33 cellular contexts compared by ENCODE assay signal in the genomic region with DNA sequence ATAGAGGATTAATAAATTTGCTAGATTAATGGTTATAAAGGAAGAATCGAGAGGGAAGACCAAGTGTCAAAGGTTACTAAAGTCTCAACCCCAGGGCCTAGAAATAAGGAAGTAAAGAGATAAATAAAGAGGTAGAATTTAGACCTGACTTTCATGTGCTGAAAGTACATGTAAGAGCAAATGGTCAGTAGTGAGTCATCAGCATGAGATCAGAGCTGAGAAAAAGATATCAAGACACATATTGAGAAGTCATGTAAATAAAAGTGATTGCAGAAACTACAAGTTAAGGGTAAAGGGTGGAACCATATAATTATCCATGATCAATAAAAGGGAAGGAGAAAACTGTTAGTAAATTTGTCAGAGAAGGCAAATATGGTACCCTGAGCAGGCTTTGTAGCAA. TPM values are rescaled to one million over a fixed set of nuclear protein-coding genes. Genes with fewer than 3 reads are reported as not detected.
"Had no signal": no experiment of that assay in that cellular context is flagged by ENCODE, and none has a peak within 500 bp of the region (broad histone marks: within the 10 kb centered on the region; RNA-seq: fewer than 3 reads in every experiment).

No MANE protein-coding gene starts in this region.

- H3K9me3 ChIP-seq: colonic mucosa, esophagus squamous epithelium, neutrophil, ovary, prostate gland, tibial nerve had no signal

- H3K4me3 ChIP-seq: colonic mucosa, esophagus squamous epithelium, heart left ventricle, ovary, prostate gland, stomach, suprapubic skin, tibial nerve had no signal

- H3K9me3 Mint-ChIP-seq: activated CD4-positive, alpha-beta T cell treated with anti-CD3 and anti-CD28 coated beads, Interleukin-2, amount 10 ng/mL, durations not matched to agents 7 days and 5 days; T-helper 1 cell treated with Interleukin-12 subunit alpha and Interleukin-12 subunit beta and Interleukin-4 antibody, amounts not matched to agents 30 μg/mL and 1 μg/mL, for 36 hours had no signal

- H3K36me3 ChIP-seq: colonic mucosa, esophagus squamous epithelium, heart left ventricle, neutrophil, ovary, prostate gland, stomach, suprapubic skin, tibial nerve, WERI-Rb-1 had no signal

- H3K4me1 ChIP-seq: colonic mucosa, esophagus squamous epithelium, heart left ventricle, prostate gland, stomach, suprapubic skin, tibial nerve had no signal

- H3K4me1 Mint-ChIP-seq: activated CD4-positive, alpha-beta T cell treated with anti-CD3 and anti-CD28 coated beads, Interleukin-2, amount 10 ng/mL, durations not matched to agents 7 days and 5 days; activated CD8-positive, alpha-beta memory T cell treated with anti-CD3 and anti-CD28 coated beads, Interleukin-2, amount 10 ng/mL, durations not matched to agents 7 days and 5 days; activated naive CD8-positive, alpha-beta T cell treated with anti-CD3 and anti-CD28 coated beads, Interleukin-2, amount 50 U/mL, for 24 hours; central memory CD8-positive, alpha-beta T cell; nephron; stimulated activated memory B cell treated with anti-CD40 and anti-IgM and Interleukin-4, amounts not matched to agents 10 μg/mL and 1 μg/mL and 100 μg/mL, for 72 hours had no signal

- ATAC-seq: activated CD8-positive, alpha-beta memory T cell treated with anti-CD3 and anti-CD28 coated beads, Interleukin-2, amount 10 ng/mL, durations not matched to agents 7 days and 5 days; activated CD8-positive, alpha-beta T cell treated with anti-CD3 and anti-CD28 coated beads for 36 hours; activated naive CD8-positive, alpha-beta T cell treated with anti-CD3 and anti-CD28 coated beads, Interleukin-2, amount 50 U/mL, for 24 hours; heart left ventricle; left colon; right cardiac atrium; stimulated activated memory B cell treated with anti-CD40 and anti-IgM and Interleukin-4, amounts not matched to agents 10 μg/mL and 1 μg/mL and 100 μg/mL, for 72 hours had no signal

- H3K36me3 Mint-ChIP-seq: activated CD8-positive, alpha-beta memory T cell treated with anti-CD3 and anti-CD28 coated beads, Interleukin-2, amount 10 ng/mL, durations not matched to agents 7 days and 5 days; stimulated activated memory B cell treated with anti-CD40 and anti-IgM and Interleukin-4, amounts not matched to agents 10 μg/mL and 1 μg/mL and 100 μg/mL, for 72 hours had no signal

- H3K4me3 Mint-ChIP-seq: activated CD4-positive, alpha-beta T cell treated with anti-CD3 and anti-CD28 coated beads, Interleukin-2, amount 10 ng/mL, durations not matched to agents 7 days and 5 days; activated CD8-positive, alpha-beta memory T cell treated with anti-CD3 and anti-CD28 coated beads, Interleukin-2, amount 10 ng/mL, durations not matched to agents 7 days and 5 days; activated CD8-positive, alpha-beta T cell treated with anti-CD3 and anti-CD28 coated beads for 36 hours; activated naive CD8-positive, alpha-beta T cell treated with anti-CD3 and anti-CD28 coated beads, Interleukin-2, amount 50 U/mL, for 24 hours; central memory CD8-positive, alpha-beta T cell; nephron; stimulated activated memory B cell treated with anti-CD40 and anti-IgM and Interleukin-4, amounts not matched to agents 10 μg/mL and 1 μg/mL and 100 μg/mL, for 72 hours; T-helper 1 cell treated with Interleukin-12 subunit alpha and Interleukin-12 subunit beta and Interleukin-4 antibody, amounts not matched to agents 30 μg/mL and 1 μg/mL, for 36 hours had no signal

- H3K27ac ChIP-seq: colonic mucosa, esophagus squamous epithelium, heart left ventricle, neutrophil, ovary, prostate gland, stomach, suprapubic skin, tibial nerve, WERI-Rb-1 had no signal

- H3K27me3 Mint-ChIP-seq: activated CD8-positive, alpha-beta memory T cell treated with anti-CD3 and anti-CD28 coated beads, Interleukin-2, amount 10 ng/mL, durations not matched to agents 7 days and 5 days; central memory CD8-positive, alpha-beta T cell had no signal

- H3K27ac Mint-ChIP-seq: activated CD4-positive, alpha-beta T cell treated with anti-CD3 and anti-CD28 coated beads, Interleukin-2, amount 10 ng/mL, durations not matched to agents 7 days and 5 days; activated CD8-positive, alpha-beta memory T cell treated with anti-CD3 and anti-CD28 coated beads, Interleukin-2, amount 10 ng/mL, durations not matched to agents 7 days and 5 days; activated CD8-positive, alpha-beta T cell treated with anti-CD3 and anti-CD28 coated beads for 36 hours; activated naive CD8-positive, alpha-beta T cell treated with anti-CD3 and anti-CD28 coated beads, Interleukin-2, amount 50 U/mL, for 24 hours; nephron; stimulated activated memory B cell treated with anti-CD40 and anti-IgM and Interleukin-4, amounts not matched to agents 10 μg/mL and 1 μg/mL and 100 μg/mL, for 72 hours; T-helper 1 cell treated with Interleukin-12 subunit alpha and Interleukin-12 subunit beta and Interleukin-4 antibody, amounts not matched to agents 30 μg/mL and 1 μg/mL, for 36 hours had no signal

- H3K27me3 ChIP-seq: colonic mucosa, esophagus squamous epithelium, heart left ventricle, neutrophil, ovary, stomach, suprapubic skin, tibial nerve had no signal

- DNase-seq: activated CD4-positive, alpha-beta T cell treated with anti-CD3 and anti-CD28 coated beads, Interleukin-2, amount 10 ng/mL, durations not matched to agents 7 days and 5 days; activated CD4-positive, CD25-positive, alpha-beta regulatory T cell treated with anti-CD3 and anti-CD28 coated beads, Interleukin-2, amount 50 U/mL, for 72 hours; activated CD8-positive, alpha-beta memory T cell treated with anti-CD3 and anti-CD28 coated beads, Interleukin-2, amount 10 ng/mL, durations not matched to agents 7 days and 5 days; activated CD8-positive, alpha-beta T cell treated with anti-CD3 and anti-CD28 coated beads for 36 hours; activated effector memory CD4-positive, alpha-beta T cell treated with anti-CD3 and anti-CD28 coated beads, Interleukin-2, amount 50 U/mL, for 16 hours; activated naive CD4-positive, alpha-beta T cell treated with anti-CD3 and anti-CD28 coated beads, Interleukin-2, amount 50 U/mL, for 16 hours; activated naive CD8-positive, alpha-beta T cell treated with anti-CD3 and anti-CD28 coated beads, Interleukin-2, amount 50 U/mL, for 24 hours; activated T-cell treated with anti-CD3 and anti-CD28 coated beads for 4 hours; aorta; colonic mucosa; esophagus squamous epithelium; heart left ventricle; islet precursor cell; left colon; mesenchymal stem cell; ovary; right cardiac atrium; small intestine; stimulated activated CD4-positive, alpha-beta T cell treated with anti-CD3 and anti-CD28 coated beads, Interleukin-15, amount 100 ng/mL, for 24 hours; stomach; WERI-Rb-1 had no signal

RNA-seq across cellular contexts. Expression of gene OR8B8, which starts 1.4 kb away (rescaled TPM):
- total RNA-seq: activated CD4-positive, alpha-beta T cell treated with anti-CD3 and anti-CD28 coated beads, Interleukin-2, amount 10 ng/mL, durations not matched to agents 7 days and 5 days; activated CD8-positive, alpha-beta memory T cell treated with anti-CD3 and anti-CD28 coated beads, Interleukin-2, amount 10 ng/mL, durations not matched to agents 7 days and 5 days; activated CD8-positive, alpha-beta T cell treated with anti-CD3 and anti-CD28 coated beads for 36 hours; aorta; colonic mucosa; esophagus squamous epithelium; fibroblast of villous mesenchyme; heart left ventricle; left colon; lower leg skin; mononuclear cell; myocyte; ovary; prostate gland; stomach; suprapubic skin; tibial nerve had no signal
- polyA plus RNA-seq: aorta, heart left ventricle, ovary, right cardiac atrium, small intestine, stomach had no signal

RNA-seq across cellular contexts. Expression of gene OR8B4, which starts 22.3 kb away (rescaled TPM):
- total RNA-seq: activated CD4-positive, alpha-beta T cell treated with anti-CD3 and anti-CD28 coated beads, Interleukin-2, amount 10 ng/mL, durations not matched to agents 7 days and 5 days; activated CD8-positive, alpha-beta memory T cell treated with anti-CD3 and anti-CD28 coated beads, Interleukin-2, amount 10 ng/mL, durations not matched to agents 7 days and 5 days; activated CD8-positive, alpha-beta T cell treated with anti-CD3 and anti-CD28 coated beads for 36 hours; aorta; colonic mucosa; esophagus squamous epithelium; fibroblast of villous mesenchyme; heart left ventricle; left colon; lower leg skin; mononuclear cell; myocyte; ovary; prostate gland; right cardiac atrium; stomach; suprapubic skin; tibial nerve had no signal
- polyA plus RNA-seq: aorta, heart left ventricle, ovary, right cardiac atrium, small intestine, stomach had no signal

RNA-seq across cellular contexts. Expression of gene OR8B3, which starts 48.1 kb away (rescaled TPM):
- total RNA-seq: activated CD4-positive, alpha-beta T cell treated with anti-CD3 and anti-CD28 coated beads, Interleukin-2, amount 10 ng/mL, durations not matched to agents 7 days and 5 days; activated CD8-positive, alpha-beta memory T cell treated with anti-CD3 and anti-CD28 coated beads, Interleukin-2, amount 10 ng/mL, durations not matched to agents 7 days and 5 days; activated CD8-positive, alpha-beta T cell treated with anti-CD3 and anti-CD28 coated beads for 36 hours; aorta; colonic mucosa; esophagus squamous epithelium; fibroblast of villous mesenchyme; heart left ventricle; left colon; lower leg skin; mononuclear cell; myocyte; ovary; prostate gland; right cardiac atrium; stomach; suprapubic skin; tibial nerve had no signal
- polyA plus RNA-seq: aorta, heart left ventricle, ovary, right cardiac atrium, small intestine, stomach had no signal
